24 cellular contexts compared by ENCODE assay signal in genomic region chr4:127580891-127581290, GRCh38.
"Had no signal": no experiment of that assay in that cellular context is flagged by ENCODE, and none has a peak within 500 bp of the region (broad histone marks: within the 10 kb centered on the region; RNA-seq: fewer than 3 reads in every experiment).

No MANE protein-coding gene starts in this region.

- H2AFZ ChIP-seq: hepatocyte had no signal

- H3K79me2 ChIP-seq: hepatocyte had no signal

- FAIRE-seq: endothelial cell of umbilical vein had no signal

- H3K27ac ChIP-seq: coronary artery, gastrocnemius medialis, heart left ventricle, hepatocyte, left lung, prostate gland, right atrium auricular region, skin epidermis, spleen, testis, tibial artery, upper lobe of right lung, uterus had no signal

- H3K4me2 ChIP-seq: hepatocyte had no signal

- H3K27me3 ChIP-seq: gastrocnemius medialis, hepatocyte, left lung, right atrium auricular region, spleen, testis, tibial artery, upper lobe of right lung, uterus had no signal

- H3K36me3 ChIP-seq: gastrocnemius medialis, heart left ventricle, left lung, prostate gland, right atrium auricular region, spleen, tibial artery, upper lobe of right lung, uterus had no signal

- H3K4me3 ChIP-seq: coronary artery, gastrocnemius medialis, heart left ventricle, hepatocyte, left lung, mucosa of descending colon, prostate gland, right atrium auricular region, skin epidermis, spleen, testis, tibial artery, upper lobe of right lung, uterus had no signal

- DNase-seq: dermis blood vessel endothelial cell; effector memory CD4-positive, alpha-beta T cell; erythroblast; gastrocnemius medialis; heart left ventricle; left cardiac atrium; left lung; mesenchymal stem cell; mucosa of descending colon; naive B cell; spleen; stimulated activated CD4-positive, alpha-beta T cell treated with anti-CD3 and anti-CD28 coated beads, Interleukin-4, amount 100 ng/mL, for 4 hours; stimulated activated naive CD8-positive, alpha-beta T cell treated with anti-CD3 and anti-CD28 coated beads, Interleukin-15, Interleukin-2, amounts not matched to agents 100 U/mL and 50 U/mL, for 24 hours; substantia nigra; testis; tibial artery; upper lobe of right lung; uterus had no signal

- H3K9me3 ChIP-seq: gastrocnemius medialis, heart left ventricle, left lung, mucosa of descending colon, prostate gland, right atrium auricular region, spleen, testis, tibial artery, upper lobe of right lung, uterus had no signal

- H3K4me1 ChIP-seq: gastrocnemius medialis, heart left ventricle, left lung, prostate gland, right atrium auricular region, spleen, testis, tibial artery, upper lobe of right lung, uterus had no signal
